16 cellular contexts compared by ENCODE assay signal in genomic region chr18:79867666-79868065, GRCh38.
"Had no signal": no experiment of that assay in that cellular context is flagged by ENCODE, and none has a peak within 500 bp of the region (broad histone marks: within the 10 kb centered on the region; RNA-seq: fewer than 3 reads in every experiment).

No MANE protein-coding gene starts in this region.

- H3K4me3 ChIP-seq: body of pancreas, gastrocnemius medialis, lower lobe of right lung, right atrium auricular region, transverse colon had no signal

- H3K4me1 ChIP-seq: body of pancreas, gastrocnemius medialis, lower lobe of right lung, right atrium auricular region, transverse colon had no signal

- ATAC-seq: body of pancreas; gastrocnemius medialis; lower lobe of right lung; natural killer cell; SK-N-SH treated with all-trans-retinoic acid at 6 μM for 48 hours; stimulated activated naive CD8-positive, alpha-beta T cell treated with anti-CD3 and anti-CD28 coated beads, Interleukin-15, Interleukin-2, amounts not matched to agents 100 U/mL and 50 U/mL, for 24 hours; T-cell; WTC11 had no signal

- H3K27me3 ChIP-seq: body of pancreas, right atrium auricular region, transverse colon had no signal

- H3K27ac ChIP-seq: body of pancreas, gastrocnemius medialis, lower lobe of right lung, right atrium auricular region, transverse colon had no signal

- H3K9me3 ChIP-seq: body of pancreas, gastrocnemius medialis, lower lobe of right lung, right atrium auricular region, transverse colon had no signal

- H3K36me3 ChIP-seq: gastrocnemius medialis, lower lobe of right lung, right atrium auricular region, transverse colon had no signal

- DNase-seq: activated CD4-positive, alpha-beta T cell treated with anti-CD3 and anti-CD28 coated beads for 48 hours; activated naive CD4-positive, alpha-beta T cell treated with anti-CD3 and anti-CD28 coated beads for 36 hours; activated T-cell treated with anti-CD3 and anti-CD28 coated beads for 4 hours; body of pancreas; caudate nucleus; gastrocnemius medialis; kidney glomerular epithelial cell; lower lobe of right lung; natural killer cell; stimulated activated naive CD8-positive, alpha-beta T cell treated with anti-CD3 and anti-CD28 coated beads, Interleukin-15, Interleukin-2, amounts not matched to agents 100 U/mL and 50 U/mL, for 24 hours; substantia nigra; transverse colon had no signal
